ENCODE assay signal across 33 cellular contexts in the genomic region with DNA sequence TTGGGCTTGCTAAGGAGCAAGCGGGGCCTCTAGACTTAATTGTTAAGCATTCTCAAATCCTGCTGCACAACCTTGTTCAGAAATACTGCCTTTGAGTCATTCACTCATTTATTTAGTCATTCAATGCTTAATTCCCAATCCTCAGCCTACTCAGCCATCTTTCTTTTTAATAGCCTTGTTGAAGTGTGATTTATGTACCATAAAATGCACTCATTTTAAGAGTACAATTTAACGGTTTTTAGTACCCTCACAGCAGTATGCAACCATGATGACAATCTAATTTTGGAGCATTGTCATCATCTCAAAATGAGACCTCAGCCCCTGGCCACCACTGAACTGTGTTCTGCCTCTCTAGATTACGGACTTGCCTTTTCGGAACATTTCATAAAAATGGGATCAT.
A peak's percentile ranks its signal among the peaks of the same experiment; 100 is the strongest.
DNase-seq lines count a peak whose midpoint lies in the region; ATAC-seq and TF ChIP-seq lines count a peak whose summit lies in the region.
"Had no signal": no experiment of that assay in that cellular context is flagged by ENCODE, and none has a peak within 500 bp of the region (broad histone marks: within the 10 kb centered on the region; RNA-seq: fewer than 3 reads in every experiment).

No MANE protein-coding gene starts in this region.

- no peak overlapping the region for H3K27ac ChIP-seq in HEK293 (ENCODE audit: extremely low read depth, low read depth, low read length)
- no peak overlapping the region for H3K27ac ChIP-seq in coronary artery
- H3K27ac ChIP-seq: 22Rv1; A549; BLaER1; BLaER1 treated with 17β-estradiol and CSF1 and Interleukin-3, amounts not matched to agents 10 nM and 100 nM; C4-2B had no signal

- H3K4me3 ChIP-seq in HEK293 (ENCODE audit: low read depth, low read length) (no peak overlapping the region), coronary artery (no peak overlapping the region)
- H3K4me3 ChIP-seq: A549; BLaER1; BLaER1 treated with 17β-estradiol and CSF1 and Interleukin-3, amounts not matched to agents 10 nM and 100 nM had no signal

- TF ChIP-seq CTCF in HEK293 (tag by site-specific recombination; IDR thresholded peaks at IDR 0.05) (no peak), coronary artery (IDR thresholded peaks at IDR 0.05) (no peak)

- DNase-seq in HEK293T (ENCODE audit: extremely low spot score): no peak
- peak; percentile 2 for DNase-seq in coronary artery (ENCODE audit: low spot score)
- peak; percentile 2 for DNase-seq in islet precursor cell
- no peak for DNase-seq in GF-D8 (lab: John Stamatoyannopoulos, UW)
- no peak for DNase-seq in NCI-H446 treated with DMSO at 0.1 percent for 48 hours (lab: John Stamatoyannopoulos, UW)
- no peak for DNase-seq in OCI-M1 (lab: John Stamatoyannopoulos, UW)
- DNase-seq: 8988T; ACHN; AML-193; BE2C; C1 segment of cervical spinal cord; Caco-2; Calu3; CD4-positive, alpha-beta memory T cell; CD4-positive, alpha-beta T cell; CD4-positive, CD25-positive, alpha-beta regulatory T cell; CD8-positive, alpha-beta memory T cell; CD8-positive, alpha-beta T cell; COR-L47; DMS 273 treated with DMSO at 0.1 percent for 48 hours; DMS153; DMS53; DMS79; DMS79 treated with DMSO at 0.1 percent for 48 hours; DND-41; EL had no signal

- no peaks in the 10 kb centered on the region for H3K9me3 ChIP-seq in HEK293 (ENCODE audit: control insufficient read depth, insufficient read depth, low read depth, low read length)
- H3K9me3 ChIP-seq: A549, BE2C, Caco-2 had no signal

- POLR2A ChIA-PET in HEK293 (lab: Yijun Ruan, JAX): no interaction called here
- POLR2A ChIA-PET in HEK293T (lab: Yijun Ruan, JAX): no interaction called here

- CTCF ChIA-PET in HEK293 (lab: Yijun Ruan, JAX) (interaction anchor here (0.7 kb wide), 1 partner anchor 34 kb away, joined by 3 read pairs; no protein-coding TSS in a partner anchor), HEK293T (lab: Yijun Ruan, JAX) (no interaction called here)

- no peak for ATAC-seq in HG03521 (IDR thresholded peaks at IDR 0.05; ENCODE audit: unreplicated experiment)
- ATAC-seq: A549; CD8-positive, alpha-beta T cell had no signal

- H3K36me3 ChIP-seq in HEK293 (ENCODE audit: control insufficient read depth in 2 of 2, insufficient read depth in 1 of 2, low read length in 2 of 2): no peaks in the 10 kb centered on the region
- H3K36me3 ChIP-seq: BE2C; BLaER1; BLaER1 treated with 17β-estradiol and CSF1 and Interleukin-3, amounts not matched to agents 10 nM and 100 nM had no signal

- no peaks in the 10 kb centered on the region; the same call in 1 of the 2 replicates for H3K4me1 ChIP-seq in HEK293 (ENCODE audit: control insufficient read depth, insufficient read depth, low read length)

TF ChIP-seq in HEK293, 187 proteins besides CTCF, POLR2A, EP300 and RAD21 (continues in another document):
- 0 out of 2 replicates have a peak, but pooled peaks have one; percentile 33 for TF ChIP-seq ZNF629 (tag by site-specific recombination; IDR thresholded peaks at IDR 0.05)
- TF ChIP-seq ZNF670 (tag by site-specific recombination; IDR thresholded peaks at IDR 0.05; ENCODE audit: low read depth): no peak
- no peak for TF ChIP-seq ZNF426 (tag by site-specific recombination; IDR thresholded peaks at IDR 0.05)
- TF ChIP-seq SP7 (tag by site-specific recombination; IDR thresholded peaks at IDR 0.05): no peak
- TF ChIP-seq, protein P1, sequence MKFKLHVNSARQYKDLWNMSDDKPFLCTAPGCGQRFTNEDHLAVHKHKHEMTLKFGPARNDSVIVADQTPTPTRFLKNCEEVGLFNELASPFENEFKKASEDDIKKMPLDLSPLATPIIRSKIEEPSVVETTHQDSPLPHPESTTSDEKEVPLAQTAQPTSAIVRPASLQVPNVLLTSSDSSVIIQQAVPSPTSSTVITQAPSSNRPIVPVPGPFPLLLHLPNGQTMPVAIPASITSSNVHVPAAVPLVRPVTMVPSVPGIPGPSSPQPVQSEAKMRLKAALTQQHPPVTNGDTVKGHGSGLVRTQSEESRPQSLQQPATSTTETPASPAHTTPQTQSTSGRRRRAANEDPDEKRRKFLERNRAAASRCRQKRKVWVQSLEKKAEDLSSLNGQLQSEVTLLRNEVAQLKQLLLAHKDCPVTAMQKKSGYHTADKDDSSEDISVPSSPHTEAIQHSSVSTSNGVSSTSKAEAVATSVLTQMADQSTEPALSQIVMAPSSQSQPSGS (tag by site-specific recombination; IDR thresholded peaks at IDR 0.05; ENCODE audit: low read depth): no peak
- TF ChIP-seq ZBTB17 (tag by site-specific recombination; IDR thresholded peaks at IDR 0.05): no peak
- no peak for TF ChIP-seq ZNF623 (tag by site-specific recombination; IDR thresholded peaks at IDR 0.05)
- TF ChIP-seq, protein P2, sequence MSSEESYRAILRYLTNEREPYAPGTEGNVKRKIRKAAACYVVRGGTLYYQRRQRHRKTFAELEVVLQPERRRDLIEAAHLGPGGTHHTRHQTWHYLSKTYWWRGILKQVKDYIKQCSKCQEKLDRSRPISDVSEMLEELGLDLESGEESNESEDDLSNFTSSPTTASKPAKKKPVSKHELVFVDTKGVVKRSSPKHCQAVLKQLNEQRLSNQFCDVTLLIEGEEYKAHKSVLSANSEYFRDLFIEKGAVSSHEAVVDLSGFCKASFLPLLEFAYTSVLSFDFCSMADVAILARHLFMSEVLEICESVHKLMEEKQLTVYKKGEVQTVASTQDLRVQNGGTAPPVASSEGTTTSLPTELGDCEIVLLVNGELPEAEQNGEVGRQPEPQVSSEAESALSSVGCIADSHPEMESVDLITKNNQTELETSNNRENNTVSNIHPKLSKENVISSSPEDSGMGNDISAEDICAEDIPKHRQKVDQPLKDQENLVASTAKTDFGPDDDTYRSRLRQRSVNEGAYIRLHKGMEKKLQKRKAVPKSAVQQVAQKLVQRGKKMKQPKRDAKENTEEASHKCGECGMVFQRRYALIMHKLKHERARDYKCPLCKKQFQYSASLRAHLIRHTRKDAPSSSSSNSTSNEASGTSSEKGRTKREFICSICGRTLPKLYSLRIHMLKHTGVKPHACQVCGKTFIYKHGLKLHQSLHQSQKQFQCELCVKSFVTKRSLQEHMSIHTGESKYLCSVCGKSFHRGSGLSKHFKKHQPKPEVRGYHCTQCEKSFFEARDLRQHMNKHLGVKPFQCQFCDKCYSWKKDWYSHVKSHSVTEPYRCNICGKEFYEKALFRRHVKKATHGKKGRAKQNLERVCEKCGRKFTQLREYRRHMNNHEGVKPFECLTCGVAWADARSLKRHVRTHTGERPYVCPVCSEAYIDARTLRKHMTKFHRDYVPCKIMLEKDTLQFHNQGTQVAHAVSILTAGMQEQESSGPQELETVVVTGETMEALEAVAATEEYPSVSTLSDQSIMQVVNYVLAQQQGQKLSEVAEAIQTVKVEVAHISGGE (tag by site-specific recombination; conservative IDR thresholded peaks at IDR 0.05; ENCODE audit: low read depth): no peak
- peak; percentile 44; the same call in 1 of the 2 replicates for TF ChIP-seq GLI2 (tag by site-specific recombination; IDR thresholded peaks at IDR 0.05; ENCODE audit: borderline replicate concordance, low read depth)

TF ChIP-seq in HEK293T, 16 proteins besides CTCF, POLR2A, EP300 and RAD21:
- TF ChIP-seq CTBP1 (IDR thresholded peaks at IDR 0.05; ENCODE audit: borderline replicate concordance) (peak; percentile 72), PKNOX1 (IDR thresholded peaks at IDR 0.05) (peak; percentile 85), ELF4 (IDR thresholded peaks at IDR 0.05) (no peak), FOXM1 (IDR thresholded peaks at IDR 0.05; ENCODE audit: borderline replicate concordance) (no peak), HDGF (IDR thresholded peaks at IDR 0.05; ENCODE audit: borderline replicate concordance) (no peak)

Comparison
In these comparisons a context has a peak if more than half of its experiments do, and no peak if none do; other contexts are left out.
1. DNase-seq: peak in coronary artery (single experiment) and islet precursor cell (single experiment); none in HEK293T (single experiment), GF-D8 (single experiment), NCI-H446 treated with DMSO at 0.1 percent for 48 hours (single experiment) and OCI-M1 (single experiment).